ENCODE assay signal across 23 cellular contexts in the genomic region with DNA sequence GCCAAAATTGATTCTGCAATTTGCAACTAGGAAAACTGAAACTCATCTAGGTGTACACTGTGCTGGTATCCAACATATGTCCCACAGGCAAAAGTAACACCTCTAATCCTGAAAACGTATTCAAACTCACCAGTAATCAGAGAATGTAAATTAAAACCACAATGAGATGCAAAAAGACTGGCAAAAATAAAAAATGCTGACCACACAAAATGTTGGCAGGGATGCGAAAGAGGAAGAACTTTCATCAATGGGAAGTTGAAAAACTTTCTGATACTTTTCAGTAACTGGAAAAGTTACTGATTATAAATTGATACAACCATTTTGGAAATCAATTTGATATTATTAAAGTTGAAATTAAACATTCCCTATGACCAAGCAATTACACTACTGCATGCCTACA. TPM values are rescaled to one million over a fixed set of nuclear protein-coding genes. Genes with fewer than 3 reads are reported as not detected.
"Had no signal": no experiment of that assay in that cellular context is flagged by ENCODE, and none has a peak within 500 bp of the region (broad histone marks: within the 10 kb centered on the region; RNA-seq: fewer than 3 reads in every experiment).

No MANE protein-coding gene starts in this region.

- H3K27ac ChIP-seq: SJSA1, SK-N-MC had no signal

- H3K4me1 ChIP-seq: SJSA1 had no signal

- FAIRE-seq: RCC 7860 had no signal

- H3K9me3 ChIP-seq: SJSA1 had no signal

- DNase-seq: Kasumi-1, KG1, MM.1S, NCI-H1048, NCI-H1105, NCI-H1417, NCI-H146, NCI-H1694 treated with DMSO at 0.1 percent for 48 hours, NCI-H1930, NCI-H2081, NCI-H2107, NCI-H2227 treated with DMSO at 0.1 percent for 48 hours, NCI-H446, NCI-H510A, NCI-H524 treated with DMSO at 0.1 percent for 48 hours, NCI-H69, NCI-H774, Right ventricle myocardium superior, RPMI8226, SIG-M5 had no signal

- H3K36me3 ChIP-seq: SJSA1 had no signal

- H3K27me3 ChIP-seq: SJSA1 had no signal

- H3K4me3 ChIP-seq: SJSA1, SK-N-MC had no signal

RNA-seq across cellular contexts. Expression of a gene that starts 20.1 kb away (rescaled TPM):
- total RNA-seq: SJSA1 had no signal
